In genomic region chr18:11962586-11962985, GRCh38 we compare ENCODE assay signal across 29 cellular contexts. TPM values are rescaled to one million over a fixed set of nuclear protein-coding genes. Genes with fewer than 3 reads are reported as not detected.
DNase-seq lines count a peak whose midpoint lies in the region; ATAC-seq and TF ChIP-seq lines count a peak whose summit lies in the region.
"Had no signal": no experiment of that assay in that cellular context is flagged by ENCODE, and none has a peak within 500 bp of the region (broad histone marks: within the 10 kb centered on the region; RNA-seq: fewer than 3 reads in every experiment).

No MANE protein-coding gene starts in this region.

- no peak overlapping the region for H3K4me3 Mint-ChIP-seq in HFFc6
- H3K4me3 Mint-ChIP-seq: naive B cell; stimulated activated naive B cell treated with anti-CD40 and anti-IgM and Interleukin-4, amounts not matched to agents 10 μg/mL and 1 μg/mL and 100 μg/mL, for 72 hours had no signal

- H3K27ac ChIP-seq in WERI-Rb-1 (peak overlapping the region; percentile 22), smooth muscle cell (ENCODE audit: low read depth) (peak overlapping the region; percentile 23)
- H3K27ac ChIP-seq: C4-2B, PC-9 had no signal

- no peaks in the 10 kb centered on the region for H3K36me3 ChIP-seq in WERI-Rb-1
- no peaks in the 10 kb centered on the region for H3K36me3 ChIP-seq in smooth muscle cell (ENCODE audit: low read depth)

- H3K27me3 ChIP-seq in WERI-Rb-1 (ENCODE audit: insufficient read depth, low read depth, severe bottlenecking): no peaks in the 10 kb centered on the region
- H3K27me3 ChIP-seq in smooth muscle cell (ENCODE audit: low read depth): no peaks in the 10 kb centered on the region

- DNase-seq in HFFc6 (no peak), WERI-Rb-1 (peak; percentile 37), left kidney (ENCODE audit: low read depth, low spot score) (peak; percentile 45), smooth muscle cell (lab: John Stamatoyannopoulos, UW; ENCODE audit: unreplicated experiment) (no peak), SW480 (ENCODE audit: low spot score) (no peak)
- DNase-seq in stimulated activated CD4-positive, alpha-beta T cell treated with anti-CD3 and anti-CD28 coated beads, Interleukin-1b, Interleukin-23, amount 100 ng/mL, for 48 hours: no peak
- DNase-seq: activated CD8-positive, alpha-beta memory T cell treated with anti-CD3 and anti-CD28 coated beads for 24 hours; activated naive CD4-positive, alpha-beta T cell treated with anti-CD3 and anti-CD28 coated beads, Interleukin-2, amount 50 U/mL, for 16 hours; activated T-cell treated with anti-CD3 and anti-CD28 coated beads for 4 hours; anterior cingulate cortex; Caco-2; DMS79 treated with DMSO at 0.1 percent for 48 hours; effector CD4-positive, alpha-beta T cell; GDM1; KG1; left ventricle myocardium superior; MM.1S; naive B cell; NCI-H1105 treated with DMSO at 0.1 percent for 48 hours; NCI-H187 treated with DMSO at 0.1 percent for 48 hours; NCI-H524 treated with DMSO at 0.1 percent for 48 hours; PC-9; Right ventricle myocardium superior; stimulated activated naive B cell treated with anti-CD40 and anti-IgM and Interleukin-4, amounts not matched to agents 10 μg/mL and 1 μg/mL and 100 μg/mL, for 72 hours; substantia nigra had no signal

- H3K9me3 ChIP-seq in WERI-Rb-1 (ENCODE audit: severe bottlenecking) (peaks cover 12% of the 10 kb centered on the region), smooth muscle cell (replicated peaks; ENCODE audit: low read depth) (no peaks in the 10 kb centered on the region)

- peak overlapping the region; percentile 61 for H2AFZ ChIP-seq in smooth muscle cell (ENCODE audit: low read depth)
- H2AFZ ChIP-seq: PC-9 had no signal

- H3K4me1 Mint-ChIP-seq in HFFc6 (ENCODE audit: low read depth): peaks cover 19% of the 10 kb centered on the region
- H3K4me1 Mint-ChIP-seq: naive B cell; stimulated activated naive B cell treated with anti-CD40 and anti-IgM and Interleukin-4, amounts not matched to agents 10 μg/mL and 1 μg/mL and 100 μg/mL, for 72 hours had no signal

- no peaks in the 10 kb centered on the region for H4K20me1 ChIP-seq in smooth muscle cell (ENCODE audit: low read depth)

- H3K27ac Mint-ChIP-seq in HFFc6: peak overlapping the region; percentile 24; the same call in 1 of the 2 replicates
- H3K27ac Mint-ChIP-seq: activated T-helper 2 cell treated with anti-CD3 and anti-CD28 coated beads, Interferon-gamma antibody, Interleukin-2, Interleukin-4, amounts not matched to agents 10 μg/mL and 5 μg/mL and 100 μg/mL, durations not matched to agents 14 hours and 24 hours and 36 hours; stimulated activated naive B cell treated with anti-CD40 and anti-IgM and Interleukin-4, amounts not matched to agents 10 μg/mL and 1 μg/mL and 100 μg/mL, for 72 hours had no signal

- no peak overlapping the region for H3K4me3 ChIP-seq in WERI-Rb-1 (ENCODE audit: low read depth, low read length)
- H3K4me3 ChIP-seq in smooth muscle cell: no peak overlapping the region
- H3K4me3 ChIP-seq: PC-9 had no signal

- H3K79me2 ChIP-seq in smooth muscle cell (ENCODE audit: low read depth): no peaks in the 10 kb centered on the region

- peaks cover 9% of the 10 kb centered on the region for H3K4me1 ChIP-seq in smooth muscle cell (ENCODE audit: low read depth)

- H3K36me3 Mint-ChIP-seq in HFFc6 (ENCODE audit: low read depth): peaks cover 3% of the 10 kb centered on the region

- TF ChIP-seq CTCF in HFFc6 (IDR thresholded peaks at IDR 0.05): no peak
- no peak for TF ChIP-seq CTCF in WERI-Rb-1 (IDR thresholded peaks at IDR 0.05; ENCODE audit: low read depth, low read length)
- TF ChIP-seq CTCF in smooth muscle cell (IDR thresholded peaks at IDR 0.05; ENCODE audit: borderline replicate concordance, insufficient read depth, poor library complexity, severe bottlenecking): no peak

- peaks cover 5% of the 10 kb centered on the region for H3F3A ChIP-seq in smooth muscle cell (ENCODE audit: low read depth)

- H3K9me3 Mint-ChIP-seq in HFFc6: peaks cover 9% of the 10 kb centered on the region

- no peak overlapping the region for H3K9ac ChIP-seq in smooth muscle cell (ENCODE audit: low read depth)

- H3K4me2 ChIP-seq in smooth muscle cell: peak overlapping the region; percentile 43
- H3K4me2 ChIP-seq: PC-9 had no signal

- ATAC-seq in HG02938 (IDR thresholded peaks at IDR 0.05; ENCODE audit: unreplicated experiment) (no peak), GM21737 (IDR thresholded peaks at IDR 0.05; ENCODE audit: unreplicated experiment) (no peak)
- ATAC-seq: left ventricle myocardium superior; stimulated activated naive B cell treated with anti-CD40 and anti-IgM and Interleukin-4, amounts not matched to agents 10 μg/mL and 1 μg/mL and 100 μg/mL, for 72 hours had no signal

- no peaks in the 10 kb centered on the region; the same call in 1 of the 2 replicates for H3K27me3 Mint-ChIP-seq in HFFc6 (ENCODE audit: insufficient read depth)

- 17% methylated on average over 1 of the region's 1 CpG for WGBS in smooth muscle cell (ENCODE audit: low lambda C conversion rate)

RNA-seq across cellular contexts. Expression of gene IMPA2, which starts 18.7 kb away (rescaled TPM):
- 1 to 10 TPM; 1.2 to 2.5 (median 1.5) TPM for total RNA-seq in HFFc6 (2021; fragmentation: NEBNext Ultra II Directional; extraction: Animal tissue kit (Norgen Biotek cat#: 25700))
- 9.9 and 10.5 TPM in 2 replicates for total RNA-seq in smooth muscle cell
- polyA plus RNA-seq in smooth muscle cell: 17.8 and 22.4 TPM in 2 replicates

RNA-seq across cellular contexts. Expression of gene MPPE1, which starts 54.5 kb away (rescaled TPM):
- 10 to 100 TPM; 23.5 to 28.2 (median 26.0) TPM for total RNA-seq in HFFc6 (2021; fragmentation: NEBNext Ultra II Directional; extraction: Animal tissue kit (Norgen Biotek cat#: 25700))
- total RNA-seq in smooth muscle cell: 28.5 and 73.1 TPM in 2 replicates
- polyA plus RNA-seq in smooth muscle cell: 33.6 and 36.7 TPM in 2 replicates

Comparison
In these comparisons a context has a peak if more than half of its experiments do, and no peak if none do; other contexts are left out.
1. DNase-seq: peak in WERI-Rb-1 (single experiment) and left kidney (single experiment); none in HFFc6 (single experiment), smooth muscle cell (single experiment), SW480 (single experiment) and stimulated activated CD4-positive, alpha-beta T cell treated with anti-CD3 and anti-CD28 coated beads, Interleukin-1b, Interleukin-23, amount 100 ng/mL, for 48 hours (single experiment).